Comparison of ENCODE assay signal across 1 cellular context in the genomic region with DNA sequence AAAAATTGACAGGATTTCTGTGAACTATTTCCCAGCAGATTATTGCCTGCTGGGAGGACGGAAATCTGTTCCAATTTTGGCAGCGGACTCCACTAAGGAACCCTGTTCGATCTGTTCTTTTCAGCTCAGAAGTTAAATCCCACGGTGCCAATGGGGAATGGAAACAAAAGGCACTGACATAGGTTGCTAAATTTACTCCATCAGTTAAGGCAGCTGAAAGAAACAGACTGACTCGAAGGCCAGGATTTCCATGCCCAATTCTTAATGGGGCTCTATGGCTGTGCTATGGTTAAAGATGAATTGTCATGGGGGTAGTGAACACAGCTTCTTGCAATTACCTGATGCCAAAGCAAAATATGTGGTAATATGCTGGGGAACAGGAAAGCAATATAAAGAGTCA.
TF ChIP-seq lines count a peak whose summit lies in the region.

No MANE protein-coding gene starts in this region.

TF ChIP-seq in K562, 482 proteins besides CTCF, POLR2A, EP300 and RAD21 (continued from another document):
- TF ChIP-seq HDAC2 (IDR thresholded peaks at IDR 0.05) (no peak), ZNF263 (CRISPR knock-in tag; IDR thresholded peaks at IDR 0.05; ENCODE audit: borderline replicate concordance) (no peak), STAG1 (CRISPR knock-in tag; IDR thresholded peaks at IDR 0.05; ENCODE audit: borderline replicate concordance) (no peak), CSDE1 (IDR thresholded peaks at IDR 0.05) (no peak), ZNF133 (CRISPR knock-in tag; IDR thresholded peaks at IDR 0.05) (no peak), MAFK (IDR thresholded peaks at IDR 0.05; ENCODE audit: low read length) (no peak), ZNF3 (CRISPR knock-in tag; IDR thresholded peaks at IDR 0.05) (no peak)
- TF ChIP-seq, protein P1, sequence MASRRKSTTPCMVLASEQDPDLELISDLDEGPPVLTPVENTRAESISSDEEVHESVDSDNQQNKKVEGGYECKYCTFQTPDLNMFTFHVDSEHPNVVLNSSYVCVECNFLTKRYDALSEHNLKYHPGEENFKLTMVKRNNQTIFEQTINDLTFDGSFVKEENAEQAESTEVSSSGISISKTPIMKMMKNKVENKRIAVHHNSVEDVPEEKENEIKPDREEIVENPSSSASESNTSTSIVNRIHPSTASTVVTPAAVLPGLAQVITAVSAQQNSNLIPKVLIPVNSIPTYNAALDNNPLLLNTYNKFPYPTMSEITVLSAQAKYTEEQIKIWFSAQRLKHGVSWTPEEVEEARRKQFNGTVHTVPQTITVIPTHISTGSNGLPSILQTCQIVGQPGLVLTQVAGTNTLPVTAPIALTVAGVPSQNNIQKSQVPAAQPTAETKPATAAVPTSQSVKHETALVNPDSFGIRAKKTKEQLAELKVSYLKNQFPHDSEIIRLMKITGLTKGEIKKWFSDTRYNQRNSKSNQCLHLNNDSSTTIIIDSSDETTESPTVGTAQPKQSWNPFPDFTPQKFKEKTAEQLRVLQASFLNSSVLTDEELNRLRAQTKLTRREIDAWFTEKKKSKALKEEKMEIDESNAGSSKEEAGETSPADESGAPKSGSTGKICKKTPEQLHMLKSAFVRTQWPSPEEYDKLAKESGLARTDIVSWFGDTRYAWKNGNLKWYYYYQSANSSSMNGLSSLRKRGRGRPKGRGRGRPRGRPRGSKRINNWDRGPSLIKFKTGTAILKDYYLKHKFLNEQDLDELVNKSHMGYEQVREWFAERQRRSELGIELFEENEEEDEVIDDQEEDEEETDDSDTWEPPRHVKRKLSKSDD (conservative IDR thresholded peaks at IDR 0.05; ENCODE audit: low read length): no peak
